ENCODE assay signal across 13 cellular contexts in the genomic region with DNA sequence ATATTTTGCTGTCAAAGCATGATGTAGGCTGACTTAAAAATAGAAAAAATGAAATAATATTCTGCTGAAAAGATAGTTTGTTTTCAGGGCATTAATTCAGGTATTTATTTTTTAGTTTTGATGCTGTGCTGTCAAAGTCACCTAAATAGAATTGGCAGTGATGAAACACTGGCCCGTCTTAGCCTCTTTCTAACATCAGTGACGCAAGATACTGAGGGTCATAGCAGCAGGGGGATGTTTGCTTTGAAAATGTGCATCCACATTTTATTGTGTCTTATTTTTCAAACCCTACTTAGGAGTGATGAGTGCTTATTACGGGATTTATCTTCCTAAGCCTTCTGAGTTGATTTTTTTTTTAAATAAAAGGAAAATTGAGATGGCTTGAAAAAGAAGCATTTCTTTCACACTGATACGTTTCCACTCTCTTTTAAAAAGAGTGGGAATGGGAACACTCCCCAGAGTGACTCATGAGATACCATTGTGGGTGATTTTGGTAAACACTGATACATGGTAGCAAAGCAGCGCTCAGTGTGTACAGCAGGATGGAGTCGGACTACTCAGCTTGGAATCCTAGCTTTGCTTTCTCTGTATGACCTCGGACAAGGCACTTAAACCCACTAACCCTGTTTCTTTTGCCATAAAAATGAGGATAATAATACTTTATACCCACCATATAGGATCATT.
DNase-seq lines count a peak whose midpoint lies in the region; ATAC-seq and TF ChIP-seq lines count a peak whose summit lies in the region.
"Had no signal": no experiment of that assay in that cellular context is flagged by ENCODE, and none has a peak within 500 bp of the region (broad histone marks: within the 10 kb centered on the region; RNA-seq: fewer than 3 reads in every experiment).

No MANE protein-coding gene starts in this region.

- H3K9me3 ChIP-seq in IMR-90 (ENCODE audit: control insufficient read depth, insufficient read depth, low read length) (no peaks in the 10 kb centered on the region), right cardiac atrium (ENCODE audit: control insufficient read depth, low read length) (no peaks in the 10 kb centered on the region), upper lobe of right lung (no peaks in the 10 kb centered on the region)
- no peaks in the 10 kb centered on the region for H3K9me3 ChIP-seq in effector memory CD4-positive, alpha-beta T cell (ENCODE audit: control insufficient read depth, low read length)

- TF ChIP-seq POLR2A in IMR-90 (IDR thresholded peaks at IDR 0.05; ENCODE audit: low read depth, low read length) = no peak

- CTCF ChIA-PET in IMR-90 (lab: Yijun Ruan, JAX) = interaction anchor here (0.7 kb wide), 2 partner anchors 11 to 103 kb away, joined by 3 to 6 read pairs; no protein-coding TSS in a partner anchor

- no peak overlapping the region; the same call in 1 of the 2 replicates for H3K27ac ChIP-seq in IMR-90 (ENCODE audit: insufficient read depth, low read length)
- H3K27ac ChIP-seq in right cardiac atrium (ENCODE audit: low read length) = no peak overlapping the region
- peak overlapping the region; percentile 51 for H3K27ac ChIP-seq in upper lobe of right lung
- no peak overlapping the region for H3K27ac ChIP-seq in effector memory CD4-positive, alpha-beta T cell (ENCODE audit: insufficient read depth, low read length, poor library complexity, severe bottlenecking)

- 0 out of 2 replicates have a peak, but pooled peaks have one; percentile 27 for TF ChIP-seq RAD21 in IMR-90 (IDR thresholded peaks at IDR 0.05; ENCODE audit: low read length)

- dilution Hi-C loops in IMR-90 (cut with HindIII; ENCODE audit: low sequenced_read_pairs, unreplicated experiment) = no loop called here

- no peak overlapping the region for H4K5ac ChIP-seq in IMR-90 (ENCODE audit: low read depth, low read length)

- no CpG with 5 or more reads among the region's 7 CpGs for WGBS in IMR-90 (ENCODE audit: extremely low coverage in 2 of 2, insufficient read length in 1 of 2), 2 experiments
- 62% methylated on average over 7 of the region's 7 CpGs for WGBS in right cardiac atrium

- no peak overlapping the region for H3K4me3 ChIP-seq in IMR-90 (ENCODE audit: insufficient read depth, low read depth, low read length)
- H3K4me3 ChIP-seq in cardiac fibroblast (replicated peaks in 1 of 2; ENCODE audit: low read depth in 2 of 2, low read length in 2 of 2) = no peak overlapping the region
- H3K4me3 ChIP-seq in right cardiac atrium (ENCODE audit: low read length) = no peak overlapping the region
- no peak overlapping the region for H3K4me3 ChIP-seq in upper lobe of right lung
- no peak overlapping the region for H3K4me3 ChIP-seq in effector memory CD4-positive, alpha-beta T cell (ENCODE audit: insufficient read depth, low read depth, low read length, poor library complexity, severe bottlenecking)

- peak overlapping the region; percentile 26; the same call in 1 of the 2 replicates for H3K23ac ChIP-seq in IMR-90 (ENCODE audit: low read depth, low read length)

- peak overlapping the region; percentile 82 for H3K4me2 ChIP-seq in IMR-90 (ENCODE audit: low read depth, low read length)

- peak overlapping the region; percentile 79 for H2BK5ac ChIP-seq in IMR-90 (ENCODE audit: low read depth, low read length, poor library complexity, severe bottlenecking)

- no TSS peak for BruUV-seq in IMR-90 (replicated peaks; lab: Mats Ljungman, UMichigan)

- no peak overlapping the region for H3K56ac ChIP-seq in IMR-90 (ENCODE audit: extremely low read depth, insufficient read depth, low read length)

- H3K27me3 ChIP-seq in IMR-90 (ENCODE audit: control insufficient read depth, insufficient read depth, low read length) (no peaks in the 10 kb centered on the region), right cardiac atrium (ENCODE audit: control insufficient read depth, insufficient read depth) (no peaks in the 10 kb centered on the region), upper lobe of right lung (no peaks in the 10 kb centered on the region)
- no peaks in the 10 kb centered on the region for H3K27me3 ChIP-seq in effector memory CD4-positive, alpha-beta T cell (replicated peaks; ENCODE audit: control insufficient read depth, insufficient read depth, low read length, poor library complexity, severe bottlenecking)

- H3K14ac ChIP-seq in IMR-90 (replicated peaks; ENCODE audit: low read depth, low read length) = peak overlapping the region; percentile 59

- no peak overlapping the region; the same call in 1 of the 2 replicates for H3K4ac ChIP-seq in IMR-90 (ENCODE audit: low read depth, low read length)

- H3K79me1 ChIP-seq in IMR-90 (ENCODE audit: low read depth in 1 of 2, low read length in 2 of 2) = peaks cover 3 to 11% of the 10 kb centered on the region in 2 experiments; a peak in 1 of 4 replicates

- H4K20me1 ChIP-seq in IMR-90 (ENCODE audit: insufficient read depth, low read length) = no peaks in the 10 kb centered on the region

- in situ Hi-C loops in IMR-90 (cut with MboI; ENCODE audit: low sequenced_read_pairs) = no loop called here

- peak overlapping the region; percentile 75; the same call in 2 of the 3 replicates for H2BK15ac ChIP-seq in IMR-90 (ENCODE audit: low read depth, low read length)

- ATAC-seq in IMR-90 (ENCODE audit: low read depth) (peak; percentile 99), right cardiac atrium (peak; percentile 78 to 84), upper lobe of right lung (no peak), GM19452 (IDR thresholded peaks at IDR 0.05; ENCODE audit: unreplicated experiment) (no peak), HG02938 (IDR thresholded peaks at IDR 0.05; ENCODE audit: unreplicated experiment) (no peak)

- H3K9ac ChIP-seq in IMR-90 (ENCODE audit: low read depth, low read length) = no peak overlapping the region

- intact Hi-C loops in IMR-90 (cut with micrococcal nuclease) (loop anchor here (2.0 to 5.0 kb wide), 2 partner anchors 35 to 295 kb away; no protein-coding TSS in a partner anchor), right cardiac atrium (cut with DNase I) (no loop called here), upper lobe of right lung (cut with DNase I) (no loop called here)

- H2AK9ac ChIP-seq in IMR-90 (replicated peaks; ENCODE audit: low read depth, low read length, poor library complexity) = no peak overlapping the region

- peak; percentile 92 for DNase-seq in IMR-90
- peak; percentile 65 to 68 for DNase-seq in cardiac fibroblast (ENCODE audit: low read depth in 2 of 2)
- no peak for DNase-seq in right cardiac atrium
- no peak for DNase-seq in upper lobe of right lung
- no peak for DNase-seq in NCI-H774 (lab: John Stamatoyannopoulos, UW)
- no peak for DNase-seq in effector memory CD4-positive, alpha-beta T cell
- DNase-seq: amygdala, MM.1S, naive B cell, T1000, trophoblast cell had no signal

- POLR2A ChIA-PET in IMR-90 (lab: Charles Lee; ENCODE audit: unreplicated experiment) = no interaction called here

- peaks cover 2% of the 10 kb centered on the region; the same call in 1 of the 2 replicates for H3K36me3 ChIP-seq in IMR-90 (ENCODE audit: control insufficient read depth, insufficient read depth, low read length)
- no peaks in the 10 kb centered on the region for H3K36me3 ChIP-seq in upper lobe of right lung
- no peaks in the 10 kb centered on the region for H3K36me3 ChIP-seq in effector memory CD4-positive, alpha-beta T cell (ENCODE audit: control insufficient read depth, insufficient read depth, low read length)

- H3K4me1 ChIP-seq in IMR-90 (ENCODE audit: control insufficient read depth, insufficient read depth, low read length) (peaks cover 4% of the 10 kb centered on the region), right cardiac atrium (ENCODE audit: control insufficient read depth, insufficient read depth, low read length) (peaks cover 2% of the 10 kb centered on the region), upper lobe of right lung (peaks cover 3% of the 10 kb centered on the region)
- H3K4me1 ChIP-seq in effector memory CD4-positive, alpha-beta T cell (ENCODE audit: control insufficient read depth, insufficient read depth, low read length, poor library complexity, severe bottlenecking) = no peaks in the 10 kb centered on the region

- H3K9me1 ChIP-seq in IMR-90 (ENCODE audit: insufficient read depth, low read length) = no peaks in the 10 kb centered on the region

- 0 out of 2 replicates have a peak overlapping the region, but pooled peaks have one; percentile 5 for H2BK20ac ChIP-seq in IMR-90 (ENCODE audit: low read depth, low read length)

- peak overlapping the region; percentile 55; the same call in 1 of the 2 replicates for H3K18ac ChIP-seq in IMR-90 (ENCODE audit: low read depth, low read length)

- H4K91ac ChIP-seq in IMR-90 (ENCODE audit: insufficient read depth, low read depth, low read length) = no peak overlapping the region

- H2AFZ ChIP-seq in IMR-90 (replicated peaks; ENCODE audit: low read length, poor library complexity) = no peak overlapping the region

- H2AK5ac ChIP-seq in IMR-90 (ENCODE audit: low read depth, low read length) = no peak overlapping the region; the same call in 1 of the 2 replicates

- peak overlapping the region; percentile 1; the same call in 1 of the 2 replicates for H2BK120ac ChIP-seq in IMR-90 (ENCODE audit: low read depth, low read length)

- TF ChIP-seq CTCF in IMR-90 (conservative IDR thresholded peaks at IDR 0.05; ENCODE audit: low read depth, low read length) = no peak
- no peak for TF ChIP-seq CTCF in cardiac fibroblast (IDR thresholded peaks at IDR 0.05; ENCODE audit: low read depth, low read length)
- no peak for TF ChIP-seq CTCF in upper lobe of right lung (IDR thresholded peaks at IDR 0.05)

- H4K8ac ChIP-seq in IMR-90 (ENCODE audit: low read depth in 2 of 2, low read length in 2 of 2) = peak overlapping the region in 1 of 2 experiments; percentile 60; a peak in 1 of 4 replicates

TF ChIP-seq in IMR-90, 13 proteins besides CTCF, POLR2A, EP300 and RAD21 (continues in another document):
- TF ChIP-seq RFX5 (IDR thresholded peaks at IDR 0.05; ENCODE audit: low read depth, low read length) = no peak
- peak; percentile 23; the same call in 1 of the 2 replicates for TF ChIP-seq SMC3 (IDR thresholded peaks at IDR 0.05; ENCODE audit: low read depth, low read length)
- 0 out of 2 replicates have a peak, but pooled peaks have one; percentile 28 for TF ChIP-seq MAZ (IDR thresholded peaks at IDR 0.05; ENCODE audit: borderline replicate concordance, low read depth, low read length)
- TF ChIP-seq FOS (IDR thresholded peaks at IDR 0.05; ENCODE audit: low read depth, low read length) = peak; percentile 90
- TF ChIP-seq MXI1 (IDR thresholded peaks at IDR 0.05; ENCODE audit: borderline replicate concordance, low read depth, low read length) = no peak
- TF ChIP-seq NFE2L2 (IDR thresholded peaks at IDR 0.05; ENCODE audit: low read depth, low read length) = no peak

Comparison
In these comparisons a context has a peak if more than half of its experiments do, and no peak if none do; other contexts are left out.
1. ATAC-seq: peak in IMR-90 (single experiment) and right cardiac atrium (2 of 2); none in upper lobe of right lung (single experiment), GM19452 (single experiment) and HG02938 (single experiment).
2. DNase-seq: peak in IMR-90 (single experiment) and cardiac fibroblast (2 of 2); none in right cardiac atrium (0 of 3), upper lobe of right lung (single experiment), NCI-H774 (single experiment) and effector memory CD4-positive, alpha-beta T cell (0 of 3).